7 cellular contexts compared by ENCODE assay signal in the genomic region with DNA sequence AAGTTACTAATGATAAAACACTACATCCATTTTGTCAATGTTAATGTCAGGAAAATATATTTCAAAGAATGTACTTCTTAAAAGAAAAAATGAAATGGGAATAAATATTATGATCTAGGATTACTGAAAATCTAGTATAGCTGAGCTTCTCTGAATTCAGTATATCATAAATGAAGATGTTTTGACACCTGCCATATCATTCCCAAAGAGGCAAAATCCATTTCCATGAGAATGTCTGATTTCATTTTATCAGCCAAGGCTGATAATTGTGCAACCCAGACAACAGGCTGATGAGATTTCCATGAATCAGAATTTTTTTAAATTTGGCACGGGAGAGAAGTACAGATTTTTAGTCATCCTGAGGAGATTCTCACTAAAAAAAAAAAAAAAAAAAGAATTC.
"Had no signal": no experiment of that assay in that cellular context is flagged by ENCODE, and none has a peak within 500 bp of the region (broad histone marks: within the 10 kb centered on the region; RNA-seq: fewer than 3 reads in every experiment).

No MANE protein-coding gene starts in this region.

- DNase-seq: GOT3, H7, HFFc6, KBM-7 had no signal

- FAIRE-seq: HepG2 had no signal

- H3K27ac ChIP-seq: HL-60 had no signal

- H3K36me3 ChIP-seq: HAP-1 had no signal

- H3K4me3 ChIP-seq: HAP-1 had no signal

- H3K9me3 ChIP-seq: HAP-1 had no signal

- H3K4me1 ChIP-seq: HAP-1 had no signal
